Comparison of ENCODE assay signal across 1 cellular context in genomic region chr14:77097689-77098469, GRCh38.
TF ChIP-seq lines count a peak whose summit lies in the region.

Gene CIPC, plus strand, starts transcription at chr14:77098258. Its CDS starts 7,451 bp downstream, at chr14:77105709.

TF ChIP-seq in HepG2, 621 proteins besides CTCF, POLR2A, EP300 and RAD21 (continued from another document and continues in another):
- 0 out of 2 replicates have a peak, but pooled peaks have one; percentile 35 for TF ChIP-seq SNAPC4 (CRISPR knock-in tag; IDR thresholded peaks at IDR 0.05)
- TF ChIP-seq RFXANK (CRISPR knock-in tag; IDR thresholded peaks at IDR 0.05), result no peak
- no peak for TF ChIP-seq ZNF879 (CRISPR knock-in tag; IDR thresholded peaks at IDR 0.05)
- TF ChIP-seq IRF1 (CRISPR knock-in tag; IDR thresholded peaks at IDR 0.05; ENCODE audit: low read depth), result no peak
- peak; percentile 71; the same call in 1 of the 2 replicates for TF ChIP-seq ZNF598 (CRISPR knock-in tag; IDR thresholded peaks at IDR 0.05; ENCODE audit: borderline replicate concordance)
- peak; percentile 18 for TF ChIP-seq ATF7-NPFF (CRISPR knock-in tag; IDR thresholded peaks at IDR 0.05; ENCODE audit: low read depth)
- peak; percentile 76; the same call in 1 of the 2 replicates for TF ChIP-seq ZNF850 (CRISPR knock-in tag; conservative IDR thresholded peaks at IDR 0.05)
- peak; percentile 42 for TF ChIP-seq PTBP1 (IDR thresholded peaks at IDR 0.05; ENCODE audit: low read depth, low read length, poor library complexity, severe bottlenecking)
- TF ChIP-seq RBM39 (IDR thresholded peaks at IDR 0.05; ENCODE audit: low read depth, low read length, poor library complexity, severe bottlenecking), result peak; percentile 76
- TF ChIP-seq CBX2 (IDR thresholded peaks at IDR 0.05; ENCODE audit: low read depth, low read length), result no peak
- no peak for TF ChIP-seq CBX2 (CRISPR knock-in tag; IDR thresholded peaks at IDR 0.05; ENCODE audit: low read depth)
- TF ChIP-seq YY1 (IDR thresholded peaks at IDR 0.05; ENCODE audit: insufficient read depth, insufficient replicate concordance, low read depth, low read length), result peak; percentile 96
- no peak for TF ChIP-seq ZFAT (CRISPR knock-in tag; conservative IDR thresholded peaks at IDR 0.05)
- no peak for TF ChIP-seq ELK4 (CRISPR knock-in tag; IDR thresholded peaks at IDR 0.05; ENCODE audit: borderline replicate concordance)
- no peak; the same call in 1 of the 2 replicates for TF ChIP-seq ZNF784 (CRISPR knock-in tag; IDR thresholded peaks at IDR 0.05; ENCODE audit: borderline replicate concordance)
- TF ChIP-seq ZNF10 (CRISPR knock-in tag; IDR thresholded peaks at IDR 0.05; ENCODE audit: borderline replicate concordance, low read depth), result no peak
- no peak for TF ChIP-seq RFXAP (CRISPR knock-in tag; IDR thresholded peaks at IDR 0.05; ENCODE audit: borderline replicate concordance)
- 0 out of 2 replicates have a peak, but pooled peaks have one; percentile 65 for TF ChIP-seq THAP7 (CRISPR knock-in tag; IDR thresholded peaks at IDR 0.05)
- TF ChIP-seq NR2F1 (CRISPR knock-in tag; IDR thresholded peaks at IDR 0.05), result 0 out of 4 replicates have a peak, but pooled peaks have one; percentile 18 to 27
- no peak for TF ChIP-seq ETV6 (CRISPR knock-in tag; conservative IDR thresholded peaks at IDR 0.05)
- no peak for TF ChIP-seq ZNF432 (CRISPR knock-in tag; IDR thresholded peaks at IDR 0.05; ENCODE audit: borderline replicate concordance)
- TF ChIP-seq HNRNPH1 (optimal IDR thresholded peaks at IDR 0.05; ENCODE audit: low read depth, low read length), result no peak
- no peak for TF ChIP-seq AKNA (CRISPR knock-in tag; IDR thresholded peaks at IDR 0.05; ENCODE audit: borderline replicate concordance)
- no peak for TF ChIP-seq KDM4B (CRISPR knock-in tag; IDR thresholded peaks at IDR 0.05)
- TF ChIP-seq ZMAT3 (CRISPR knock-in tag; conservative IDR thresholded peaks at IDR 0.05), result no peak
- TF ChIP-seq ZNF564 (CRISPR knock-in tag; IDR thresholded peaks at IDR 0.05), result peak; percentile 32; the same call in 1 of the 2 replicates
- no peak for TF ChIP-seq RERE (CRISPR knock-in tag; IDR thresholded peaks at IDR 0.05; ENCODE audit: low read depth)
- TF ChIP-seq ELF3 (CRISPR knock-in tag; IDR thresholded peaks at IDR 0.05), result peak; percentile 64
- TF ChIP-seq ESRRA (CRISPR knock-in tag; IDR thresholded peaks at IDR 0.05; ENCODE audit: low read depth), result peak; percentile 68
- TF ChIP-seq ZNF580 (CRISPR knock-in tag; IDR thresholded peaks at IDR 0.05; ENCODE audit: borderline replicate concordance, low read depth), result no peak; the same call in 1 of the 2 replicates
- peak; percentile 81; the same call in 1 of the 2 replicates for TF ChIP-seq ZNF543 (CRISPR knock-in tag; IDR thresholded peaks at IDR 0.05)
- TF ChIP-seq RELA (CRISPR knock-in tag; IDR thresholded peaks at IDR 0.05), result no peak
- TF ChIP-seq SRSF4 (IDR thresholded peaks at IDR 0.05; ENCODE audit: low read depth, low read length, poor library complexity, severe bottlenecking), result no peak
- TF ChIP-seq HOXA3 (CRISPR knock-in tag; IDR thresholded peaks at IDR 0.05), result peak; percentile 99
- peak; percentile 81; the same call in 1 of the 2 replicates for TF ChIP-seq ZNF703 (CRISPR knock-in tag; IDR thresholded peaks at IDR 0.05; ENCODE audit: borderline replicate concordance)
- TF ChIP-seq MNT (IDR thresholded peaks at IDR 0.05), result peak; percentile 83
- TF ChIP-seq BRCA1 (CRISPR knock-in tag; IDR thresholded peaks at IDR 0.05), result no peak
- no peak for TF ChIP-seq NONO (IDR thresholded peaks at IDR 0.05)
- TF ChIP-seq NONO (CRISPR knock-in tag; conservative IDR thresholded peaks at IDR 0.05), result peak; percentile 84
